Comparison of ENCODE assay signal across 8 cellular contexts in the genomic region with DNA sequence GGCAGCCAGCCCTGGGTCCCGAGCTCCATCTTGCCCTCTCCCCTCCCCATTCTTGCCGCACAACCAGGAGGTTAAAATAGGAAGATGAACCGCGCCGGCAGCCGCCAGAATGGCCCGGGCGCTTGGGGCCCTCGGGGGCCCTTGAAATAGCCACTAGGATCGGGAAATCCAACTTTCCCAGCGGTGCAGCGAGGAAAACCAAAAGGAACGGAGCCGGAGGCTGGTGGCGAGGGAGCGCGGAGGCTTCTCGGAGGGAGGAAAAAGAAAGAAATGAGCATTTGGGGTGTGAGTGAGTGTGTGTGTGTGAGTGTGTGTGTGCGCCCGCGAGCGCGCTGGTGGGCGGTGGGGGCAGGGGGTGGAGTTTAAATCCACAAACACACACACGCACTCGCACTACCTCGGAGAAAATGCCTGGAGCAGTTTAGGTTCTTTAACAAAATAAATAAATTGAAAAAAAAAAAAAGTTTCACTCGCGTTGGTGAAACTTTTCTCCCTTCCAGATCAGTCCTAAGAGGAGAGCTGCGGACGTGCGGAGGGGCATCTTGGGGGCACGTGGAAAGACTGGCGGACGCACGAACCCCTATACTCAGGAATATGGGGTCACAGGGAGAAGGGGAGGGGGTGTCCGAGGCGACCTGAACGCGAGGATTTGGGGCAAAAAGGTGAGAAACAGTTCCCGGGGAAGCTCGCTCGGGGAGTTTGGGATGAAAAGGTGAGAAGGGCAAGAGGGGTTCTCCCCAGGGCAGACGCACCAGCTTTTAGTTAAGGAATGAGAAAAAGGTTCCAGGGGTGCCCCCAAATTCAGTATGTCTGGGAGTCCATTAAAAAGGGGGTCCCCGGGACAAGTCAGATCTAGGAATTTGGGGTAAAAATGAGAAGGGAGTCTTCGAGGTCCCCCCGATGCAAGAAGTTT. TPM values are rescaled to one million over a fixed set of nuclear protein-coding genes. Genes with fewer than 3 reads are reported as not detected.
DNase-seq lines count a peak whose midpoint lies in the region; ATAC-seq, FAIRE-seq and TF ChIP-seq lines count a peak whose summit lies in the region.

No MANE protein-coding gene starts in this region.

- H3K4me3 ChIP-seq in HL-60 (replicated peaks; ENCODE audit: insufficient read depth, low read length) (peak overlapping the region; percentile 58), bronchial epithelial cell (ENCODE audit: low read depth, low read length) (peak overlapping the region; percentile 59)

- DNase-seq in ACHN (peak; percentile 37), HL-60 (ENCODE audit: low read depth in 1 of 2, low spot score in 1 of 2) (peak in 1 of 2 experiments; percentile 37), T-helper 9 cell (peak; percentile 48), bronchial epithelial cell (ENCODE audit: low read depth) (peak; percentile 24), islet precursor cell (peak; percentile 58), NCI-H82 (lab: John Stamatoyannopoulos, UW) (no peak)
- DNase-seq in stimulated activated CD4-positive, alpha-beta T cell treated with anti-CD3 and anti-CD28 coated beads, Interleukin-12 subunit alpha, Interleukin-12 subunit beta, amount 100 ng/mL, for 4 hours: peak; percentile 60

- in situ Hi-C loops in ACHN (cut with HindIII; ENCODE audit: low pct_ligation_motif_present, low pct_unique_long_range_greater_than_20kb, low sequenced_read_pairs): no loop called here

- H3K27me3 ChIP-seq in HL-60 (ENCODE audit: insufficient read depth, poor library complexity, severe bottlenecking) (no peaks in the 10 kb centered on the region), bronchial epithelial cell (ENCODE audit: control insufficient read depth, insufficient read depth, low read length) (no peaks in the 10 kb centered on the region)

- H3K27ac ChIP-seq in HL-60 (replicated peaks): peak overlapping the region; percentile 57

- no peak for TF ChIP-seq CTCF in HL-60 (IDR thresholded peaks at IDR 0.05; ENCODE audit: insufficient read depth, low read length)
- TF ChIP-seq CTCF in bronchial epithelial cell (IDR thresholded peaks at IDR 0.05; ENCODE audit: insufficient read depth, low read length, severe bottlenecking): no peak

- ATAC-seq in HG02973 (IDR thresholded peaks at IDR 0.05; ENCODE audit: unreplicated experiment): no peak

- FAIRE-seq in bronchial epithelial cell (lab: Jason Lieb, UNC): no peak

- H3K36me3 ChIP-seq in bronchial epithelial cell (ENCODE audit: control insufficient read depth, insufficient read depth, low read length): no peaks in the 10 kb centered on the region

RNA-seq across cellular contexts. Expression of gene RFX2, which starts 1.3 kb away (rescaled TPM):
- total RNA-seq in bronchial epithelial cell: 2.4 and 5.6 TPM in 2 replicates

RNA-seq across cellular contexts. Expression of gene ACSBG2, which starts 26.5 kb away (rescaled TPM):
- total RNA-seq in bronchial epithelial cell: not detected in 2 replicates
